ENCODE assay signal across 9 cellular contexts in genomic region chr2:28360066-28360741, GRCh38. TPM values are rescaled to one million over a fixed set of nuclear protein-coding genes. Genes with fewer than 3 reads are reported as not detected.
DNase-seq lines count a peak whose midpoint lies in the region; ATAC-seq and TF ChIP-seq lines count a peak whose summit lies in the region.
"Had no signal": no experiment of that assay in that cellular context is flagged by ENCODE, and none has a peak within 500 bp of the region (broad histone marks: within the 10 kb centered on the region; RNA-seq: fewer than 3 reads in every experiment).

No MANE protein-coding gene starts in this region.

- no peak for TF ChIP-seq CTCF in OCI-LY3 (IDR thresholded peaks at IDR 0.05; ENCODE audit: low read depth, low read length)

- no peak overlapping the region for H3K9ac ChIP-seq in OCI-LY3 (ENCODE audit: low read length)

- H4K20me1 ChIP-seq in OCI-LY3 (ENCODE audit: insufficient read depth, low read length), result no peaks in the 10 kb centered on the region

- CTCF ChIA-PET in activated CD8-positive, alpha-beta memory T cell treated with anti-CD3 and anti-CD28 coated beads, Interleukin-2, amount 10 ng/mL, durations not matched to agents 7 days and 5 days (lab: Charles Lee), result interaction anchor here (1.3 to 2.3 kb wide), 4 partner anchors 12 to 606 kb away, joined by 3 to 11 read pairs (median 8); no protein-coding TSS in a partner anchor

- H3K27me3 ChIP-seq in OCI-LY3 (ENCODE audit: low read depth, low read length), result no peaks in the 10 kb centered on the region

- H3K4me3 Mint-ChIP-seq in activated CD8-positive, alpha-beta memory T cell treated with anti-CD3 and anti-CD28 coated beads, Interleukin-2, amount 10 ng/mL, durations not matched to agents 7 days and 5 days, result no peak overlapping the region
- peak overlapping the region; percentile 71 to 74 for H3K4me3 Mint-ChIP-seq in effector memory CD8-positive, alpha-beta T cell
- no peak overlapping the region for H3K4me3 Mint-ChIP-seq in stimulated activated memory B cell treated with anti-CD40 and anti-IgM and Interleukin-4, amounts not matched to agents 10 μg/mL and 1 μg/mL and 100 μg/mL, for 72 hours

- no peaks in the 10 kb centered on the region for H3K36me3 Mint-ChIP-seq in activated CD8-positive, alpha-beta memory T cell treated with anti-CD3 and anti-CD28 coated beads, Interleukin-2, amount 10 ng/mL, durations not matched to agents 7 days and 5 days
- H3K36me3 Mint-ChIP-seq in effector memory CD8-positive, alpha-beta T cell (ENCODE audit: insufficient read depth), result peaks cover 28% of the 10 kb centered on the region
- no peaks in the 10 kb centered on the region for H3K36me3 Mint-ChIP-seq in stimulated activated memory B cell treated with anti-CD40 and anti-IgM and Interleukin-4, amounts not matched to agents 10 μg/mL and 1 μg/mL and 100 μg/mL, for 72 hours

- peaks cover 17% of the 10 kb centered on the region for H3K4me1 ChIP-seq in OCI-LY3 (ENCODE audit: low read length)

- H3K4me2 ChIP-seq in OCI-LY3 (ENCODE audit: low read length), result peak overlapping the region; percentile 78

- no peak overlapping the region for H3K4me3 ChIP-seq in OCI-LY3 (ENCODE audit: low read length)

- no peak for ATAC-seq in activated CD8-positive, alpha-beta memory T cell treated with anti-CD3 and anti-CD28 coated beads, Interleukin-2, amount 10 ng/mL, durations not matched to agents 7 days and 5 days
- no peak for ATAC-seq in effector memory CD8-positive, alpha-beta T cell (replicated peaks)
- ATAC-seq in stimulated activated memory B cell treated with anti-CD40 and anti-IgM and Interleukin-4, amounts not matched to agents 10 μg/mL and 1 μg/mL and 100 μg/mL, for 72 hours, result no peak
- ATAC-seq in GM18511 (IDR thresholded peaks at IDR 0.05; ENCODE audit: unreplicated experiment) (no peak), HG03571 (IDR thresholded peaks at IDR 0.05; ENCODE audit: unreplicated experiment) (no peak)

- H3K27ac Mint-ChIP-seq in activated CD8-positive, alpha-beta memory T cell treated with anti-CD3 and anti-CD28 coated beads, Interleukin-2, amount 10 ng/mL, durations not matched to agents 7 days and 5 days, result peak overlapping the region; percentile 94
- H3K27ac Mint-ChIP-seq in effector memory CD8-positive, alpha-beta T cell, result peak overlapping the region; percentile 94 to 97
- H3K27ac Mint-ChIP-seq in stimulated activated memory B cell treated with anti-CD40 and anti-IgM and Interleukin-4, amounts not matched to agents 10 μg/mL and 1 μg/mL and 100 μg/mL, for 72 hours, result peak overlapping the region; percentile 84

- no peaks in the 10 kb centered on the region for H3K9me3 Mint-ChIP-seq in activated CD8-positive, alpha-beta memory T cell treated with anti-CD3 and anti-CD28 coated beads, Interleukin-2, amount 10 ng/mL, durations not matched to agents 7 days and 5 days (ENCODE audit: low read depth)
- H3K9me3 Mint-ChIP-seq in effector memory CD8-positive, alpha-beta T cell, result no peaks in the 10 kb centered on the region
- no peaks in the 10 kb centered on the region for H3K9me3 Mint-ChIP-seq in stimulated activated memory B cell treated with anti-CD40 and anti-IgM and Interleukin-4, amounts not matched to agents 10 μg/mL and 1 μg/mL and 100 μg/mL, for 72 hours

- H3K27me3 Mint-ChIP-seq in activated CD8-positive, alpha-beta memory T cell treated with anti-CD3 and anti-CD28 coated beads, Interleukin-2, amount 10 ng/mL, durations not matched to agents 7 days and 5 days, result no peaks in the 10 kb centered on the region
- H3K27me3 Mint-ChIP-seq in effector memory CD8-positive, alpha-beta T cell, result no peaks in the 10 kb centered on the region
- H3K27me3 Mint-ChIP-seq in stimulated activated memory B cell treated with anti-CD40 and anti-IgM and Interleukin-4, amounts not matched to agents 10 μg/mL and 1 μg/mL and 100 μg/mL, for 72 hours, result peaks cover 30% of the 10 kb centered on the region

- H3K27ac ChIP-seq in OCI-LY3 (ENCODE audit: low read length), result no peak overlapping the region

- H2AFZ ChIP-seq in OCI-LY3 (ENCODE audit: low read depth, low read length), result no peak overlapping the region

- DNase-seq in activated CD8-positive, alpha-beta memory T cell treated with anti-CD3 and anti-CD28 coated beads, Interleukin-2, amount 10 ng/mL, durations not matched to agents 7 days and 5 days, result no peak
- DNase-seq in activated CD8-positive, alpha-beta memory T cell treated with anti-CD3 and anti-CD28 coated beads, Interleukin-2, amount 50 U/mL, for 4 hours, result no peak
- DNase-seq in effector memory CD8-positive, alpha-beta T cell, result no peak
- no peak for DNase-seq in NCI-H69 (lab: John Stamatoyannopoulos, UW)
- DNase-seq: activated CD4-positive, alpha-beta T cell treated with anti-CD3 and anti-CD28 coated beads for 1 hour had no signal

- H3K79me2 ChIP-seq in OCI-LY3 (ENCODE audit: low read length), result no peaks in the 10 kb centered on the region

- peaks cover 63% of the 10 kb centered on the region for H3K4me1 Mint-ChIP-seq in activated CD8-positive, alpha-beta memory T cell treated with anti-CD3 and anti-CD28 coated beads, Interleukin-2, amount 10 ng/mL, durations not matched to agents 7 days and 5 days
- peaks cover 56 to 68% of the 10 kb centered on the region in 2 donors for H3K4me1 Mint-ChIP-seq in effector memory CD8-positive, alpha-beta T cell (ENCODE audit: low read depth in 2 of 2)
- peaks cover 24% of the 10 kb centered on the region for H3K4me1 Mint-ChIP-seq in stimulated activated memory B cell treated with anti-CD40 and anti-IgM and Interleukin-4, amounts not matched to agents 10 μg/mL and 1 μg/mL and 100 μg/mL, for 72 hours

- no peaks in the 10 kb centered on the region for H3K9me3 ChIP-seq in OCI-LY3 (ENCODE audit: insufficient read depth, low read length)

- no peaks in the 10 kb centered on the region for H3K36me3 ChIP-seq in OCI-LY3 (replicated peaks; ENCODE audit: low read depth, low read length)

RNA-seq across cellular contexts. Expression of gene FOSL2, which starts 32.5 kb away (rescaled TPM):
- total RNA-seq in activated CD8-positive, alpha-beta memory T cell treated with anti-CD3 and anti-CD28 coated beads, Interleukin-2, amount 10 ng/mL, durations not matched to agents 7 days and 5 days, result 10 to 100 TPM; 56.2 to 75.7 TPM

Comparison
In these comparisons a context has a peak if more than half of its experiments do, and no peak if none do; other contexts are left out.
1. H3K4me3 Mint-ChIP-seq: peak in effector memory CD8-positive, alpha-beta T cell (2 of 2); none in activated CD8-positive, alpha-beta memory T cell treated with anti-CD3 and anti-CD28 coated beads, Interleukin-2, amount 10 ng/mL, durations not matched to agents 7 days and 5 days (single experiment) and stimulated activated memory B cell treated with anti-CD40 and anti-IgM and Interleukin-4, amounts not matched to agents 10 μg/mL and 1 μg/mL and 100 μg/mL, for 72 hours (single experiment).
2. Peak in every context shown above with its lines, with median percentiles within 50 percentile points of each other: H3K27ac Mint-ChIP-seq.